8 cellular contexts compared by ENCODE assay signal in the genomic region with DNA sequence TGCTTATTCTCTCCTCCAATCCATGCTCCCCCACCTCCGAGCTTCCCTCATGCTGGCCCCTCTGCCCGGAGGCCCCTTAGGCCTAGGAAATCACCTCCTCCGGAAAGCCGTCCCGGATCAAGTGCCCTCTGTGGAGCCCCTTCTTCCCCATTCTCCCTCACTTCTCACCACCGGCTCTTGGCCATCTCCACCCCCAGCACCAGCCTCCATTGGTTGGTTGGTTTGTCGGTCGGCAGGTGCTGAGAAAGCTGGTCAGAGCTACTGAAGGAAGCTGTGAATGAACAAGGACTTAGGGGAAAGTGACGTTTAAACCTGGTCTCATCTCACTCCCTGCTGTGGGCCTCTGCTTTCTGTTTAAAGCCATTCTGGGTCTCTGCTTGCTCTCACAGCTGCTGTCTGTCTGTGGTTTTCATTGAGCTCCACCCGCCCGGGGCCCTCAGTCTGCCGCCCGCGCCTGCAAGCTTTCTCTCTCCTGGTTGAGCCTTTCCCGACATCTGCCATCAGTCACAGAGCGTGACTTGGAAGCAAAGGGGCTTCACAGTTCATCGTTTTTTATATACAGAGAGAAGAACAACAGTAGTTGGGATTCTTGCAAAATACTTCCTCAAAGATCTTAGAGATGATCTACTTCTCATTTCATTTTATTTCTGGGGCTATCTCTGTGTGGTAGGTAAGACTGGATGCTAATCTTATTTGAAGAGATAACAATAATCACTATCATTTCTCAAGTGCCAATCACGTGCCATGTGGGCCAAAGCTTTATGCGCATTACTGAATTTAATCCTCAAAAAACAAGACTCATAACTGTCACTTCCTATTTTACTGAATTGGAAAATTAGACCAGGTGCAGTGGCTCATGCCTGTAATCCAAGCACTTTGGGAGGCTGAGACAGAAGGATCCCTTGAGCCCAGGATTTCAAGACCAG.
DNase-seq lines count a peak whose midpoint lies in the region; ATAC-seq, FAIRE-seq and TF ChIP-seq lines count a peak whose summit lies in the region.

No MANE protein-coding gene starts in this region.

- TF ChIP-seq CTCF in mesothelial cell of epicardium (IDR thresholded peaks at IDR 0.05; ENCODE audit: unreplicated experiment) (no peak), type B pancreatic cell (conservative IDR thresholded peaks at IDR 0.05) (no peak), HepG2 (CRISPR knock-in tag; IDR thresholded peaks at IDR 0.05) (no peak)

- no peak for TF ChIP-seq POLR2A in HepG2 (IDR thresholded peaks at IDR 0.05; ENCODE audit: insufficient read depth in 1 of 2, low read depth in 2 of 2, low read length in 2 of 2)

- H3K4me1 ChIP-seq in GM23248 (ENCODE audit: insufficient read depth): peaks cover 27% of the 10 kb centered on the region
- no peaks in the 10 kb centered on the region for H3K4me1 ChIP-seq in HepG2 (ENCODE audit: insufficient read depth, low read length)

- H4K20me1 ChIP-seq in GM23248 (ENCODE audit: insufficient read depth) (no peaks in the 10 kb centered on the region), HepG2 (ENCODE audit: insufficient read depth, low read length) (no peaks in the 10 kb centered on the region)

- peak overlapping the region; percentile 32 for H3K27ac Mint-ChIP-seq in mesothelial cell of epicardium
- H3K27ac Mint-ChIP-seq in type B pancreatic cell: peak overlapping the region; percentile 24

- CTCF ChIA-PET in HepG2 (lab: Yijun Ruan, JAX; ENCODE audit: low intra/inter-chr PET ratio, low total read pairs): no interaction called here

- H3K36me3 Mint-ChIP-seq in mesothelial cell of epicardium (no peaks in the 10 kb centered on the region), type B pancreatic cell (no peaks in the 10 kb centered on the region)

- no peak for TF ChIP-seq RAD21 in HepG2 (CRISPR knock-in tag; IDR thresholded peaks at IDR 0.05)

- 0 out of 2 replicates have a peak, but pooled peaks cover 6% of the 10 kb centered on the region for H3F3A ChIP-seq in GM23248 (ENCODE audit: insufficient read depth)

- no peak overlapping the region for H3K4me2 ChIP-seq in GM23248 (ENCODE audit: unreplicated experiment)
- no peak overlapping the region for H3K4me2 ChIP-seq in HepG2 (ENCODE audit: low read depth, low read length)

- POLR2A ChIA-PET in HepG2 (lab: Yijun Ruan, JAX): no interaction called here

- H3K79me2 ChIP-seq in GM23248 (ENCODE audit: insufficient read depth) (no peaks in the 10 kb centered on the region), HepG2 (ENCODE audit: insufficient read depth, low read length) (no peaks in the 10 kb centered on the region)

- no peak overlapping the region for H2AFZ ChIP-seq in GM23248
- H2AFZ ChIP-seq in HepG2 (ENCODE audit: low read length): no peak overlapping the region

- H3K9ac ChIP-seq in GM23248 (peak overlapping the region; percentile 74), HepG2 (ENCODE audit: insufficient read depth, low read depth, low read length) (no peak overlapping the region)

- H3K27me3 Mint-ChIP-seq in mesothelial cell of epicardium (ENCODE audit: low read depth): peaks cover 60% of the 10 kb centered on the region
- H3K27me3 Mint-ChIP-seq in type B pancreatic cell: peaks cover 54% of the 10 kb centered on the region

- H3K27me3 ChIP-seq in GM23248 (replicated peaks; ENCODE audit: insufficient read depth): no peaks in the 10 kb centered on the region
- H3K27me3 ChIP-seq in HepG2 (ENCODE audit: control insufficient read depth in 1 of 2, insufficient read depth in 2 of 2, low read length in 2 of 2): peaks cover 1 to 74% of the 10 kb centered on the region in 2 experiments; a peak in 2 of 5 replicates

- peak; percentile 41 for DNase-seq in GDM1 (lab: John Stamatoyannopoulos, UW)
- peak; percentile 54 for DNase-seq in GM23248
- peak; percentile 85 for DNase-seq in NCI-H2171 treated with DMSO at 0.1 percent for 48 hours (lab: John Stamatoyannopoulos, UW)
- DNase-seq in activated T-cell treated with anti-CD3 and anti-CD28 coated beads, Interleukin-2, amount 50 U/mL, for 48 hours: peak; percentile 72 to 77
- peak in 1 of 2 experiments; percentile 58 for DNase-seq in mesothelial cell of epicardium (ENCODE audit: low spot score in 2 of 2, unreplicated experiment in 2 of 2)
- no peak for DNase-seq in type B pancreatic cell (ENCODE audit: extremely low spot score, unreplicated experiment)
- DNase-seq in epidermal melanocyte (ENCODE audit: insufficient read length, low spot score): no peak
- no peak for DNase-seq in HepG2 (ENCODE audit: low spot score)

- H3K9me3 ChIP-seq in GM23248 (ENCODE audit: low read depth): no peaks in the 10 kb centered on the region
- H3K9me3 ChIP-seq in HepG2 (ENCODE audit: low read length): no peaks in the 10 kb centered on the region

- intact Hi-C loops in HepG2 (cut with micrococcal nuclease; ENCODE audit: unreplicated experiment): no loop called here

- no peaks in the 10 kb centered on the region for H3K9me3 Mint-ChIP-seq in mesothelial cell of epicardium
- no peaks in the 10 kb centered on the region for H3K9me3 Mint-ChIP-seq in type B pancreatic cell

- H3K4me3 ChIP-seq in GM23248 (no peak overlapping the region), HepG2 (replicated peaks in 1 of 3; ENCODE audit: insufficient read depth in 1 of 3, low read depth in 2 of 3, low read length in 3 of 3) (no peak overlapping the region)

- no peak for ATAC-seq in HepG2

- no peaks in the 10 kb centered on the region for H3K9me2 ChIP-seq in GM23248 (ENCODE audit: insufficient read depth)

- H3K4me1 Mint-ChIP-seq in mesothelial cell of epicardium: peaks cover 21% of the 10 kb centered on the region
- H3K4me1 Mint-ChIP-seq in type B pancreatic cell (ENCODE audit: unreplicated experiment): peaks cover 33% of the 10 kb centered on the region

- no peak for FAIRE-seq in HepG2 (lab: Jason Lieb, UNC)

- TF ChIP-seq EP300 in HepG2 (IDR thresholded peaks at IDR 0.05; ENCODE audit: low read depth in 2 of 2, low read length in 2 of 2) (no peak), HepG2 (CRISPR knock-in tag; IDR thresholded peaks at IDR 0.05; ENCODE audit: borderline replicate concordance) (no peak)

- WGBS in GM23248 (ENCODE audit: low coverage in 1 of 2, low lambda C conversion rate in 2 of 2, missing lambda C conversion rate in 2 of 2), 2 experiments: 19 to 21% methylated on average over 19 of the region's 19 CpGs
- 40% methylated on average over 19 of the region's 19 CpGs for WGBS in HepG2 (ENCODE audit: low lambda C conversion rate)

- in situ Hi-C loops in GM23248 (cut with MboI) (no loop called here), HepG2 (cut with HindIII; ENCODE audit: extremely low pct_ligation_motif_present, low pct_unique_long_range_greater_than_20kb) (no loop called here)

- H3K27ac ChIP-seq in GM23248 (no peak overlapping the region), HepG2 (ENCODE audit: extremely low read length, insufficient read depth, low read length) (no peak overlapping the region)

- H3K36me3 ChIP-seq in GM23248 (ENCODE audit: low read depth) (no peaks in the 10 kb centered on the region), HepG2 (replicated peaks in 1 of 2; ENCODE audit: control insufficient read depth in 1 of 2, insufficient read depth in 2 of 2, low read length in 2 of 2) (no peaks in the 10 kb centered on the region)

- BruUV-seq in HepG2 (replicated peaks; lab: Mats Ljungman, UMichigan): no TSS peak

- H3K4me3 Mint-ChIP-seq in mesothelial cell of epicardium (no peak overlapping the region), type B pancreatic cell (peak overlapping the region; percentile 61)

TF ChIP-seq in HepG2, 621 proteins besides CTCF, POLR2A, EP300 and RAD21:
- no peak for TF ChIP-seq ZKSCAN8 (CRISPR knock-in tag; IDR thresholded peaks at IDR 0.05; ENCODE audit: borderline replicate concordance)

Comparison
In these comparisons a context has a peak if more than half of its experiments do, and no peak if none do; other contexts are left out.
1. DNase-seq: peak in GDM1 (single experiment), GM23248 (single experiment), NCI-H2171 treated with DMSO at 0.1 percent for 48 hours (single experiment) and activated T-cell treated with anti-CD3 and anti-CD28 coated beads, Interleukin-2, amount 50 U/mL, for 48 hours (2 of 2); none in type B pancreatic cell (single experiment), epidermal melanocyte (single experiment) and HepG2 (single experiment).